8 cellular contexts compared by ENCODE assay signal in the genomic region with DNA sequence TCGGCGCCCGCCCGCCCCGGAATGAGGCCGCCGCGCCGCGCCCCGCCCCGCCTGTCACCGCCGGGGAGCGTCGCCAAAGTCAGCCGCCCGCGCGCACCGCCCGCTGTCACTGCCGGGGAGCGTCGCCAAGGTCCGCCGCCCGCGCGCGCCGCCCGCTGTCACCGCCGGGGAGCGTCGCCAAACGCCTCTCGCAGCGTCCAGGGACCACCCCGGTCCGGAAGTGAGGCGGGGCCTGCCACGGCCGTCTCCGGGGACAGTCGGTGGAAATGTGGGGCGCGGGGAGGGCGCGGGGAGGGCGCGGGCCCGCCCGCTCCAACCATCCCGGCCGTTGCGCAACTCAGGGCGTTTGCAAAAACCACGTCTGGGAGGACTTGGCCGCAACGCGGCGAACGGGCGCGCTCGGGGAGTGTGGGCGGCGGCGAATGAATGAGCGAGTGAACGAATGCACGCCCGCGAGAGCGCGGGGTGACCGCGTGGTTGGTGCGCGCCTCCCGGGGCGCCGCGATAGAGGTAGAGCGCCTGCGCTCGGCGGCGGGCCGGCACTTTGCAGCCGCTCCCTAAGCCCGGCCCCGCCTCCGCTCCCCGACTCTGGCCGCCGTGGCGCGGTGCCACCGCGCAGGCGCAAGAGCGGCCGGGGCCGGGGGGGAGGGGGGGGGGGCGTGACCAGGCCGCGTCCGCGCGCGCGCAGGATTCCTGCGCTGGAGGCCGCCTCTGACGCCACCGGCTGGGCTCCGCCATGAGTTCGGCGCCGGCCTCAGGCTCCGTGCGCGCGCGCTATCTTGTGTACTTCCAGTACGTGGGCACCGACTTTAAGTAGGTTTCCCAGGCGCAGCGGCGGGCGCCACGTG. TPM values are rescaled to one million over a fixed set of nuclear protein-coding genes. Genes with fewer than 3 reads are reported as not detected.
DNase-seq lines count a peak whose midpoint lies in the region; ATAC-seq and TF ChIP-seq lines count a peak whose summit lies in the region.

A gene with protein sequence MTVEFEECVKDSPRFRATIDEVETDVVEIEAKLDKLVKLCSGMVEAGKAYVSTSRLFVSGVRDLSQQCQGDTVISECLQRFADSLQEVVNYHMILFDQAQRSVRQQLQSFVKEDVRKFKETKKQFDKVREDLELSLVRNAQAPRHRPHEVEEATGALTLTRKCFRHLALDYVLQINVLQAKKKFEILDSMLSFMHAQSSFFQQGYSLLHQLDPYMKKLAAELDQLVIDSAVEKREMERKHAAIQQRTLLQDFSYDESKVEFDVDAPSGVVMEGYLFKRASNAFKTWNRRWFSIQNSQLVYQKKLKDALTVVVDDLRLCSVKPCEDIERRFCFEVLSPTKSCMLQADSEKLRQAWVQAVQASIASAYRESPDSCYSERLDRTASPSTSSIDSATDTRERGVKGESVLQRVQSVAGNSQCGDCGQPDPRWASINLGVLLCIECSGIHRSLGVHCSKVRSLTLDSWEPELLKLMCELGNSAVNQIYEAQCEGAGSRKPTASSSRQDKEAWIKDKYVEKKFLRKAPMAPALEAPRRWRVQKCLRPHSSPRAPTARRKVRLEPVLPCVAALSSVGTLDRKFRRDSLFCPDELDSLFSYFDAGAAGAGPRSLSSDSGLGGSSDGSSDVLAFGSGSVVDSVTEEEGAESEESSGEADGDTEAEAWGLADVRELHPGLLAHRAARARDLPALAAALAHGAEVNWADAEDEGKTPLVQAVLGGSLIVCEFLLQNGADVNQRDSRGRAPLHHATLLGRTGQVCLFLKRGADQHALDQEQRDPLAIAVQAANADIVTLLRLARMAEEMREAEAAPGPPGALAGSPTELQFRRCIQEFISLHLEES (minus strand): TSS at position 23 of the 848 bp plus-strand sequence. CDS start 115 bp downstream, outside the sequence.
A gene with protein sequence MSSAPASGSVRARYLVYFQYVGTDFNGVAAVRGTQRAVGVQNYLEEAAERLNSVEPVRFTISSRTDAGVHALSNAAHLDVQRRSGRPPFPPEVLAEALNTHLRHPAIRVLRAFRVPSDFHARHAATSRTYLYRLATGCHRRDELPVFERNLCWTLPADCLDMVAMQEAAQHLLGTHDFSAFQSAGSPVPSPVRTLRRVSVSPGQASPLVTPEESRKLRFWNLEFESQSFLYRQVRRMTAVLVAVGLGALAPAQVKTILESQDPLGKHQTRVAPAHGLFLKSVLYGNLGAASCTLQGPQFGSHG (plus strand): TSS at position 690 of the 848 bp plus-strand sequence. CDS start 47 bp downstream, at position 737.

- BruUV-seq in Caco-2 (replicated peaks; lab: Mats Ljungman, UMichigan): no TSS peak

- intact Hi-C loops in Caco-2 (cut with micrococcal nuclease; ENCODE audit: unreplicated experiment): no loop called here

- H3K27me3 Mint-ChIP-seq in Caco-2 (ENCODE audit: insufficient read depth, unreplicated experiment): no peaks in the 10 kb centered on the region

- H3K4me1 Mint-ChIP-seq in Caco-2 (ENCODE audit: low read depth, unreplicated experiment): no peaks in the 10 kb centered on the region

- H3K9ac ChIP-seq in HUES64 (ENCODE audit: low read depth, low read length) (peak within 1 kb of the TSS; percentile 82), mucosa of rectum (ENCODE audit: low read depth in 1 of 2, low read length in 2 of 2) (peak within 1 kb of the TSS; percentile 65 to 79)

- peak within 1 kb of the TSS; percentile 81 for H3K4me3 Mint-ChIP-seq in Caco-2 (ENCODE audit: unreplicated experiment)

- ATAC-seq in GM21423 (IDR thresholded peaks at IDR 0.05; ENCODE audit: unreplicated experiment): peak; percentile 55

- H3K27ac Mint-ChIP-seq in Caco-2 (ENCODE audit: unreplicated experiment): peak within 1 kb of the TSS; percentile 42

- H3K4me3 ChIP-seq in Caco-2 (ENCODE audit: low read depth, low read length): peak within 1 kb of the TSS; percentile 89
- H3K4me3 ChIP-seq in HUES64 (ENCODE audit: low read length): peak within 1 kb of the TSS; percentile 88
- peak within 1 kb of the TSS; percentile 70 to 80 for H3K4me3 ChIP-seq in mucosa of rectum (ENCODE audit: low read length in 2 of 2)

- no peak for TF ChIP-seq CTCF in Caco-2 (IDR thresholded peaks at IDR 0.05; ENCODE audit: insufficient read depth in 1 of 2, low read depth in 1 of 2, low read length in 1 of 2, severe bottlenecking in 1 of 2, unreplicated experiment in 1 of 2)

- CTCF ChIA-PET in Caco-2 (lab: Charles Lee): no interaction called here

- H3K4me1 ChIP-seq in Caco-2 (peaks cover 36% of the 10 kb centered on the region), HUES64 (ENCODE audit: insufficient read depth, low read length) (peaks cover 23% of the 10 kb centered on the region), mucosa of rectum (ENCODE audit: control insufficient read depth in 2 of 2, insufficient read depth in 2 of 2, low read length in 2 of 2) (peaks cover 33 to 39% of the 10 kb centered on the region in 2 donors)

- no peaks in the 10 kb centered on the region for H3K9me3 Mint-ChIP-seq in Caco-2 (ENCODE audit: unreplicated experiment)

- POLR2A ChIA-PET in Caco-2 (lab: Charles Lee): no interaction called here

- H3K27ac ChIP-seq in HUES64 (ENCODE audit: low read depth, low read length): peak within 1 kb of the TSS; percentile 92
- H3K27ac ChIP-seq in epithelial cell of prostate: peak within 1 kb of the TSS; percentile 87
- H3K27ac ChIP-seq in mucosa of rectum (ENCODE audit: low read depth in 2 of 2, low read length in 2 of 2): peak within 1 kb of the TSS; percentile 93 to 96

- under 1% methylated on average over 134 of the region's 135 CpGs for WGBS in HUES64

- DNase-seq in Caco-2 (peak; percentile 86 to 89), OCI-M1 (lab: John Stamatoyannopoulos, UW) (peak; percentile 96), activated T-cell treated with anti-CD3 and anti-CD28 coated beads for 24 hours (ENCODE audit: low read depth) (peak; percentile 83), epithelial cell of prostate (ENCODE audit: low read depth, low spot score) (peak; percentile 70)
- peak; percentile 53 to 73 for DNase-seq in stimulated activated CD8-positive, alpha-beta memory T cell treated with anti-CD3 and anti-CD28 coated beads, Interleukin-4, amount 100 ng/mL, for 4 hours (ENCODE audit: low read depth in 2 of 2, low spot score in 1 of 2)

- no peaks in the 10 kb centered on the region for H3K36me3 ChIP-seq in Caco-2 (ENCODE audit: control insufficient read depth, insufficient read depth, low read length)
- H3K36me3 ChIP-seq in HUES64 (ENCODE audit: insufficient read depth, low read length): peaks cover 31% of the 10 kb centered on the region
- H3K36me3 ChIP-seq in mucosa of rectum (ENCODE audit: control insufficient read depth in 2 of 2, insufficient read depth in 2 of 2, low read length in 2 of 2): peaks cover 16 to 22% of the 10 kb centered on the region in 2 donors

- peaks cover 25% of the 10 kb centered on the region for H3K36me3 Mint-ChIP-seq in Caco-2 (ENCODE audit: insufficient read depth, unreplicated experiment)

- H3K9me3 ChIP-seq in Caco-2 (no peaks in the 10 kb centered on the region), HUES64 (ENCODE audit: insufficient read depth, low read depth, low read length) (no peaks in the 10 kb centered on the region), mucosa of rectum (ENCODE audit: control insufficient read depth in 2 of 2, low read length in 2 of 2) (no peaks in the 10 kb centered on the region)

- H3K27me3 ChIP-seq in Caco-2 (replicated peaks; ENCODE audit: control insufficient read depth, insufficient read depth, low read length): no peaks in the 10 kb centered on the region
- H3K27me3 ChIP-seq in HUES64 (ENCODE audit: insufficient read depth, low read length): no peaks in the 10 kb centered on the region; the same call in 1 of the 2 replicates
- H3K27me3 ChIP-seq in mucosa of rectum (ENCODE audit: control insufficient read depth in 2 of 2, insufficient read depth in 2 of 2, low read length in 2 of 2): no peaks in the 10 kb centered on the region

RNA-seq across cellular contexts. Expression of the first gene that starts in this region (rescaled TPM):
- 46.6 and 48.5 TPM in 2 replicates for total RNA-seq in Caco-2 (2022)
- 16.2 TPM for polyA plus RNA-seq in HUES64 (2013, experiment 1 of 2)
- 18.1 TPM for polyA plus RNA-seq in HUES64 (2013, experiment 2 of 2)

RNA-seq across cellular contexts. Expression of the second gene that starts in this region (rescaled TPM):
- total RNA-seq in Caco-2 (2022): 39.8 and 43.8 TPM in 2 replicates
- polyA plus RNA-seq in HUES64 (2013, experiment 1 of 2): 26.3 TPM
- 26.3 TPM for polyA plus RNA-seq in HUES64 (2013, experiment 2 of 2)

Comparison
In these comparisons a context has a peak if more than half of its experiments do, and no peak if none do; other contexts are left out.
1. Peak in every context shown above with its lines: DNase-seq, ATAC-seq, H3K4me3 ChIP-seq and H3K27ac ChIP-seq.